14 cellular contexts compared by ENCODE assay signal in genomic region chr1:230401763-230402294, GRCh38. TPM values are rescaled to one million over a fixed set of nuclear protein-coding genes. Genes with fewer than 3 reads are reported as not detected.
DNase-seq lines count a peak whose midpoint lies in the region; ATAC-seq and TF ChIP-seq lines count a peak whose summit lies in the region.
"Had no signal": no experiment of that assay in that cellular context is flagged by ENCODE, and none has a peak within 500 bp of the region (broad histone marks: within the 10 kb centered on the region; RNA-seq: fewer than 3 reads in every experiment).

No MANE protein-coding gene starts in this region.

- H3K36me3 ChIP-seq in mesodermal cell (ENCODE audit: control insufficient read depth, insufficient read depth, low read length) (no peaks in the 10 kb centered on the region), gastrocnemius medialis (no peaks in the 10 kb centered on the region)

- H3K4me3 Mint-ChIP-seq in natural killer cell: no peak overlapping the region
- H3K4me3 Mint-ChIP-seq: activated naive CD4-positive, alpha-beta T cell treated with anti-CD3 and anti-CD28 coated beads for 36 hours; immature natural killer cell had no signal

- H3K9me3 ChIP-seq in mesodermal cell (ENCODE audit: control insufficient read depth, low read length): no peaks in the 10 kb centered on the region
- no peaks in the 10 kb centered on the region for H3K9me3 ChIP-seq in gastrocnemius medialis
- H3K9me3 ChIP-seq: SJCRH30 had no signal

- ATAC-seq in natural killer cell (no peak), gastrocnemius medialis (no peak)

- no peaks in the 10 kb centered on the region for H3K9me3 Mint-ChIP-seq in natural killer cell
- H3K9me3 Mint-ChIP-seq: activated naive CD4-positive, alpha-beta T cell treated with anti-CD3 and anti-CD28 coated beads for 36 hours; immature natural killer cell had no signal

- H3K27ac ChIP-seq in mesodermal cell (ENCODE audit: low read depth, low read length, severe bottlenecking) (peak overlapping the region; percentile 1), gastrocnemius medialis (no peak overlapping the region)
- H3K27ac ChIP-seq: KMS-11, SJCRH30 had no signal

- intact Hi-C loops in natural killer cell (cut with micrococcal nuclease) (no loop called here), gastrocnemius medialis (cut with DNase I; ENCODE audit: low total_unique reads) (no loop called here)

- H3K4me1 Mint-ChIP-seq in natural killer cell: no peaks in the 10 kb centered on the region
- H3K4me1 Mint-ChIP-seq: immature natural killer cell had no signal

- no peak overlapping the region for H3K27ac Mint-ChIP-seq in natural killer cell
- H3K27ac Mint-ChIP-seq: activated naive CD4-positive, alpha-beta T cell treated with anti-CD3 and anti-CD28 coated beads for 36 hours; immature natural killer cell had no signal

- in situ Hi-C loops in gastrocnemius medialis (cut with MboI; ENCODE audit: low sequenced_read_pairs in 4 of 4): no loop called here

- peaks cover 0 to 5% of the 10 kb centered on the region in 2 donors for H3K27me3 Mint-ChIP-seq in natural killer cell (ENCODE audit: low read depth in 2 of 2)

- TF ChIP-seq POLR2A in gastrocnemius medialis (IDR thresholded peaks at IDR 0.05): no peak

- H3K36me3 Mint-ChIP-seq in natural killer cell: no peaks in the 10 kb centered on the region
- H3K36me3 Mint-ChIP-seq: immature natural killer cell had no signal

- no peak for TF ChIP-seq CTCF in natural killer cell (IDR thresholded peaks at IDR 0.05)
- TF ChIP-seq CTCF in gastrocnemius medialis (IDR thresholded peaks at IDR 0.05 in 4 of 5, conservative IDR thresholded peaks at IDR 0.05 in 1 of 5): no peak

- 88 to 91% methylated on average over 4 to 6 of the region's 8 CpGs for WGBS in mesodermal cell (ENCODE audit: insufficient coverage in 2 of 2), 2 experiments

- DNase-seq in AG20443 (ENCODE audit: low spot score): peak; percentile 38
- DNase-seq in Jurkat, Clone E6-1 (ENCODE audit: low read depth, low spot score): peak; percentile 23
- peak; percentile 5 for DNase-seq in fibroblast of gingiva (ENCODE audit: low read depth)
- no peak for DNase-seq in natural killer cell
- DNase-seq in gastrocnemius medialis: no peak
- no peak for DNase-seq in Kasumi-1 (lab: John Stamatoyannopoulos, UW)
- DNase-seq in DMS153 (lab: John Stamatoyannopoulos, UW): no peak
- DNase-seq: activated CD8-positive, alpha-beta memory T cell treated with anti-CD3 and anti-CD28 coated beads, Interleukin-2, amount 50 U/mL, for 48 hours; activated naive CD4-positive, alpha-beta T cell treated with anti-CD3 and anti-CD28 coated beads for 36 hours; immature natural killer cell; NCI-H446; SJCRH30 had no signal

- no peak overlapping the region for H3K4me3 ChIP-seq in Jurkat, Clone E6-1 (ENCODE audit: low read length)
- H3K4me3 ChIP-seq in mesodermal cell (ENCODE audit: extremely low read depth, insufficient read depth, low read length, poor library complexity, severe bottlenecking) (no peak overlapping the region), gastrocnemius medialis (no peak overlapping the region)
- H3K4me3 ChIP-seq: SJCRH30 had no signal

- peaks cover 9% of the 10 kb centered on the region for H3K4me1 ChIP-seq in mesodermal cell (ENCODE audit: control insufficient read depth, insufficient read depth, low read length, poor library complexity, severe bottlenecking)
- H3K4me1 ChIP-seq in gastrocnemius medialis: no peaks in the 10 kb centered on the region
- H3K4me1 ChIP-seq: SJCRH30 had no signal

- H3K27me3 ChIP-seq in gastrocnemius medialis: no peaks in the 10 kb centered on the region
- H3K27me3 ChIP-seq: SJCRH30 had no signal

RNA-seq across cellular contexts. Expression of gene PGBD5, which starts 24.3 kb away (rescaled TPM):
- polyA plus RNA-seq in Jurkat, Clone E6-1 (2012; ENCODE audit: insufficient read depth, insufficient read length): 3.4 TPM
- 1.7 TPM for polyA plus RNA-seq in mesodermal cell (2013, experiment 1 of 2)
- 1.8 TPM for polyA plus RNA-seq in mesodermal cell (2013, experiment 2 of 2)
- under 1 TPM in 2 of 3 donors, not detected in 1; 0.02 to 0.90 TPM for total RNA-seq in natural killer cell
- 1 to 10 TPM; 1.0 to 4.5 (median 1.9) TPM for total RNA-seq in gastrocnemius medialis
- total RNA-seq: activated naive CD4-positive, alpha-beta T cell treated with anti-CD3 and anti-CD28 coated beads for 36 hours had no signal
- polyA plus RNA-seq: immature natural killer cell had no signal

Comparison
In these comparisons a context has a peak if more than half of its experiments do, and no peak if none do; other contexts are left out.
1. DNase-seq: peak in AG20443 (single experiment), Jurkat, Clone E6-1 (single experiment) and fibroblast of gingiva (single experiment); none in natural killer cell (single experiment), gastrocnemius medialis (0 of 2), Kasumi-1 (0 of 2) and DMS153 (single experiment).